23 cellular contexts compared by ENCODE assay signal in the genomic region with DNA sequence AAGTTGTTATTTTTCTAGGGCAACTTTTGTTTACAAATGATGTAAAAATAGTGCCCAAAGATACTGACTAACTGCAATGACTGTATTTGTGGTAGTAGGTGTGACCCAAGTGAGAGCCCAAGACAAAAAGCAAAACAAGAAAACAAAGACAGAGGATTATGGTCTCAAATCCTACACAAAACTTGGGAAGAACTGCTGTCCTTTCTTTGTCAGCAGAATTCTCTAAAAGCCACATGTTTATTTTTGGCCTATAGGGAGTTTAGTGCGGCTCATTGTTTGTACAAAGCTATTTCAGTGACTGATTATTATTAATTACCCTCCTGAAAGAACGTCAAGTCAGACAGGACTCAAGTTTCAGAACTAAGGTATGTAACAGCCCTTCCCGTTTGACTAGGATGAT.
"Had no signal": no experiment of that assay in that cellular context is flagged by ENCODE, and none has a peak within 500 bp of the region (broad histone marks: within the 10 kb centered on the region; RNA-seq: fewer than 3 reads in every experiment).

No MANE protein-coding gene starts in this region.

- H3K4me3 ChIP-seq: lung, tibial artery had no signal

- H3K9me3 Mint-ChIP-seq: activated CD4-positive, alpha-beta T cell treated with anti-CD3 and anti-CD28 coated beads, Interleukin-2, amount 10 ng/mL, durations not matched to agents 7 days and 5 days; activated naive CD8-positive, alpha-beta T cell treated with anti-CD3 and anti-CD28 coated beads, Interleukin-2, amount 10 ng/mL, durations not matched to agents 7 days and 5 days; activated T-cell treated with anti-CD3 and anti-CD28 coated beads, Interleukin-2, amount 50 U/mL, for 24 hours; activated T-helper 2 cell treated with anti-CD3 and anti-CD28 coated beads, Interferon-gamma antibody, Interleukin-2, Interleukin-4, amounts not matched to agents 10 μg/mL and 5 μg/mL and 100 μg/mL, durations not matched to agents 14 hours and 24 hours and 36 hours; nephron had no signal

- H3K27me3 Mint-ChIP-seq: activated CD4-positive, alpha-beta T cell treated with anti-CD3 and anti-CD28 coated beads, Interleukin-2, amount 10 ng/mL, durations not matched to agents 7 days and 5 days; activated naive CD8-positive, alpha-beta T cell treated with anti-CD3 and anti-CD28 coated beads, Interleukin-2, amount 10 ng/mL, durations not matched to agents 7 days and 5 days; effector memory CD8-positive, alpha-beta T cell had no signal

- H3K4me3 Mint-ChIP-seq: activated CD4-positive, alpha-beta T cell treated with anti-CD3 and anti-CD28 coated beads, Interleukin-2, amount 10 ng/mL, durations not matched to agents 7 days and 5 days; activated CD8-positive, alpha-beta T cell treated with anti-CD3 and anti-CD28 coated beads, Interleukin-2, amount 10 ng/mL, durations not matched to agents 7 days and 5 days; activated naive CD8-positive, alpha-beta T cell treated with anti-CD3 and anti-CD28 coated beads, Interleukin-2, amount 10 ng/mL, durations not matched to agents 7 days and 5 days; activated T-cell treated with anti-CD3 and anti-CD28 coated beads, Interleukin-2, amount 50 U/mL, for 24 hours; effector memory CD8-positive, alpha-beta T cell; nephron had no signal

- H3K9me3 ChIP-seq: tibial artery had no signal

- H3K4me1 Mint-ChIP-seq: activated CD4-positive, alpha-beta T cell treated with anti-CD3 and anti-CD28 coated beads, Interleukin-2, amount 10 ng/mL, durations not matched to agents 7 days and 5 days; activated naive CD8-positive, alpha-beta T cell treated with anti-CD3 and anti-CD28 coated beads, Interleukin-2, amount 10 ng/mL, durations not matched to agents 7 days and 5 days had no signal

- H3K36me3 ChIP-seq: tibial artery had no signal

- DNase-seq: activated CD4-positive, alpha-beta T cell treated with anti-CD3 and anti-CD28 coated beads, Interleukin-2, amount 10 ng/mL, durations not matched to agents 7 days and 5 days; activated CD8-positive, alpha-beta T cell treated with anti-CD3 and anti-CD28 coated beads, Interleukin-2, amount 10 ng/mL, durations not matched to agents 7 days and 5 days; activated naive CD4-positive, alpha-beta T cell treated with Interleukin-2 at 50 U/mL for 16 hours; activated naive CD8-positive, alpha-beta T cell treated with anti-CD3 and anti-CD28 coated beads, Interleukin-2, amount 10 ng/mL, durations not matched to agents 7 days and 5 days; activated T-cell treated with anti-CD3 and anti-CD28 coated beads, Interleukin-2, amount 50 U/mL, for 24 hours; amygdala; effector memory CD8-positive, alpha-beta T cell; foreskin melanocyte; glutamatergic neuron; hypothalamus; midbrain; occipital lobe; posterior cingulate gyrus; stimulated activated CD4-positive, alpha-beta T cell treated with anti-CD3 and anti-CD28 coated beads, Interleukin-12 subunit alpha, Interleukin-12 subunit beta, amount 100 ng/mL, for 4 hours; stimulated activated CD4-positive, alpha-beta T cell treated with anti-CD3 and anti-CD28 coated beads, Interleukin-2, amount 100 ng/mL, for 24 hours; stimulated activated naive CD4-positive, alpha-beta T cell treated with Interleukin-2 at 50 U/mL for 16 hours; substantia nigra; tibial artery had no signal

- ATAC-seq: activated CD8-positive, alpha-beta T cell treated with anti-CD3 and anti-CD28 coated beads, Interleukin-2, amount 10 ng/mL, durations not matched to agents 7 days and 5 days; effector memory CD8-positive, alpha-beta T cell had no signal

- FAIRE-seq: keratinocyte, urothelium cell line had no signal

- H3K27ac Mint-ChIP-seq: activated CD4-positive, alpha-beta T cell treated with anti-CD3 and anti-CD28 coated beads, Interleukin-2, amount 10 ng/mL, durations not matched to agents 7 days and 5 days; activated CD8-positive, alpha-beta T cell treated with anti-CD3 and anti-CD28 coated beads, Interleukin-2, amount 10 ng/mL, durations not matched to agents 7 days and 5 days; activated naive CD8-positive, alpha-beta T cell treated with anti-CD3 and anti-CD28 coated beads, Interleukin-2, amount 10 ng/mL, durations not matched to agents 7 days and 5 days; activated T-cell treated with anti-CD3 and anti-CD28 coated beads, Interleukin-2, amount 50 U/mL, for 24 hours; activated T-helper 2 cell treated with anti-CD3 and anti-CD28 coated beads, Interferon-gamma antibody, Interleukin-2, Interleukin-4, amounts not matched to agents 10 μg/mL and 5 μg/mL and 100 μg/mL, durations not matched to agents 14 hours and 24 hours and 36 hours; effector memory CD8-positive, alpha-beta T cell; nephron had no signal

- H3K27ac ChIP-seq: tibial artery had no signal

- H3K4me1 ChIP-seq: tibial artery had no signal

- H3K36me3 Mint-ChIP-seq: activated naive CD8-positive, alpha-beta T cell treated with anti-CD3 and anti-CD28 coated beads, Interleukin-2, amount 10 ng/mL, durations not matched to agents 7 days and 5 days had no signal

- H3K27me3 ChIP-seq: tibial artery had no signal
